Comparison of ENCODE assay signal across 26 cellular contexts in the genomic region with DNA sequence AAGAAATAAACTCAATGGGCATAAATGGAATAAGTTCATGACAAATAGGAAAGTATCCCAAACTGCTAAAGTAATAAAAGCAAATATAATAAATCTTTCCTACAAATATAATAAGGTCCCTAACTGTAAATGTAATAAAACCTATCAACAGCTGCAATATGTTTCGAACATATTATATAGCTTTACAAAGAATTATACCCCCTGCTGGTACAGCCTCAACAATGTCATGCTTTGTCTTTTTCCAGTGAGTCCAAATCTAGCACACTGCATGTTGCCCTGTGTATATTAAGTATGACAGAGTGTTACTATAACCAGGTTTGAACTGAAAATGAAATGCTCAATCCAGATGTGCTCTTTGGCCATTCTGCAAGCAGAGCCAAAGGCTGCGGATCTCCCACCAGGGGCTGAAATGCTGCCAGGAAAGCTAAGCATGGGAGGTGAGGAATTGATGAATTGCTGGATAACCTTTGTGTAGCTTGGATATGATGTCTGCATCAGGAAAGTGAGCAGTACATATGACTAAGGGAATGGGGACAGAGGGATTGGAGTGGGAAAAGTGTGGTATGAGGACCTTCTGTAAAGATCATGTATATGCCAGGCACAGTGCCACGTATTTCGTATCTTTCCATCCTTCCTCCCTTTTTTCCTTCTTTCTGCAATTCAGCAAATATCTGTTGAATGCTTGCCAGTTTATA.
DNase-seq lines count a peak whose midpoint lies in the region; ATAC-seq, FAIRE-seq and TF ChIP-seq lines count a peak whose summit lies in the region.
"Had no signal": no experiment of that assay in that cellular context is flagged by ENCODE, and none has a peak within 500 bp of the region (broad histone marks: within the 10 kb centered on the region; RNA-seq: fewer than 3 reads in every experiment).

No MANE protein-coding gene starts in this region.

- ATAC-seq in A549 (no peak), HG02623 (IDR thresholded peaks at IDR 0.05; ENCODE audit: unreplicated experiment) (no peak)
- ATAC-seq: Panc1 had no signal

- POLR2A ChIA-PET in A549 (lab: Yijun Ruan, JAX): no interaction called here

- no peaks in the 10 kb centered on the region for H3K36me3 Mint-ChIP-seq in chondrocyte (ENCODE audit: low read depth)
- no peaks in the 10 kb centered on the region for H3K36me3 Mint-ChIP-seq in neural crest cell (ENCODE audit: low read depth)
- H3K36me3 Mint-ChIP-seq: CD4-positive, alpha-beta memory T cell had no signal

- intact Hi-C loops in esophagus squamous epithelium (cut with DNase I): no loop called here

- no peak for TF ChIP-seq EP300 in A549 (IDR thresholded peaks at IDR 0.05)

- CTCF ChIA-PET in A549 (lab: Yijun Ruan, JAX): no interaction called here

- H3K27me3 Mint-ChIP-seq in chondrocyte (ENCODE audit: low read depth) (no peaks in the 10 kb centered on the region), neural crest cell (ENCODE audit: low read depth) (no peaks in the 10 kb centered on the region)
- H3K27me3 Mint-ChIP-seq: CD4-positive, alpha-beta memory T cell had no signal

- TF ChIP-seq CTCF in A549 (IDR thresholded peaks at IDR 0.05): no peak
- peak; percentile 25 for TF ChIP-seq CTCF in chondrocyte (IDR thresholded peaks at IDR 0.05)
- TF ChIP-seq CTCF in neural crest cell (conservative IDR thresholded peaks at IDR 0.05): peak; percentile 19
- no peak for TF ChIP-seq CTCF in esophagus squamous epithelium (IDR thresholded peaks at IDR 0.05)

- no peaks in the 10 kb centered on the region for H3K4me1 Mint-ChIP-seq in chondrocyte (ENCODE audit: low read depth)
- no peaks in the 10 kb centered on the region for H3K4me1 Mint-ChIP-seq in neural crest cell
- H3K4me1 Mint-ChIP-seq: CD4-positive, alpha-beta memory T cell had no signal

- DNase-seq in A549 (ENCODE audit: low read depth in 1 of 2, low spot score in 1 of 2): no peak
- DNase-seq in HT-29 (ENCODE audit: low spot score): peak; percentile 12
- no peak for DNase-seq in chondrocyte (ENCODE audit: low spot score)
- DNase-seq in neural crest cell (ENCODE audit: low read depth, low spot score): no peak
- DNase-seq in activated effector memory CD4-positive, alpha-beta T cell treated with Interleukin-2 at 50 U/mL for 16 hours: no peak
- DNase-seq in kidney glomerular epithelial cell (lab: John Stamatoyannopoulos, UW): no peak
- no peak for DNase-seq in esophagus squamous epithelium (lab: John Stamatoyannopoulos, UW)
- DNase-seq: 8988T; CD4-positive, alpha-beta memory T cell; COR-L47; DMS53; GDM1; HCEC 1CT; KG1; MM.1S; NCI-H2029 treated with DMSO at 0.1 percent for 48 hours; NCI-H2227 treated with DMSO at 0.1 percent for 48 hours; NCI-H526 treated with DMSO at 0.1 percent for 48 hours; SHP77 had no signal

- no peak for FAIRE-seq in A549 (lab: Jason Lieb, UNC)
- FAIRE-seq: GM12891, H1, HTR-8/SVneo had no signal

- peaks cover 7% of the 10 kb centered on the region for H3K9me3 Mint-ChIP-seq in chondrocyte (ENCODE audit: low read depth)
- peaks cover 7% of the 10 kb centered on the region for H3K9me3 Mint-ChIP-seq in neural crest cell

- 7% methylated on average over 4 of the region's 4 CpGs for WGBS in A549 (ENCODE audit: missing lambda C conversion rate)
- WGBS in esophagus squamous epithelium, 2 donors: 49 to 77% methylated on average over 4 of the region's 4 CpGs

- no peaks in the 10 kb centered on the region for H3K27me3 ChIP-seq in esophagus squamous epithelium
- H3K27me3 ChIP-seq: BLaER1 treated with 17β-estradiol and CSF1 and Interleukin-3, amounts not matched to agents 10 nM and 100 nM had no signal

- H3K4me1 ChIP-seq in A549 (no peaks in the 10 kb centered on the region), esophagus squamous epithelium (no peaks in the 10 kb centered on the region)

- no peaks in the 10 kb centered on the region for H3K9me3 ChIP-seq in A549
- no peaks in the 10 kb centered on the region for H3K9me3 ChIP-seq in esophagus squamous epithelium

- H3K4me3 ChIP-seq in A549 (no peak overlapping the region), esophagus squamous epithelium (no peak overlapping the region)
- H3K4me3 ChIP-seq: BLaER1 treated with 17β-estradiol and CSF1 and Interleukin-3, amounts not matched to agents 10 nM and 100 nM had no signal

- H3K4me2 ChIP-seq in A549: no peak overlapping the region
- H3K4me2 ChIP-seq: BLaER1 treated with 17β-estradiol and CSF1 and Interleukin-3, amounts not matched to agents 10 nM and 100 nM had no signal

- H3K27ac Mint-ChIP-seq in chondrocyte (ENCODE audit: unreplicated experiment) (no peak overlapping the region), neural crest cell (ENCODE audit: unreplicated experiment) (no peak overlapping the region)
- H3K27ac Mint-ChIP-seq: CD4-positive, alpha-beta memory T cell had no signal

- TF ChIP-seq POLR2A in A549 (IDR thresholded peaks at IDR 0.05; ENCODE audit: low read length) (no peak), esophagus squamous epithelium (IDR thresholded peaks at IDR 0.05) (no peak)

- no peak for TF ChIP-seq RAD21 in A549 (conservative IDR thresholded peaks at IDR 0.05 in 1 of 2, IDR thresholded peaks at IDR 0.05 in 1 of 2)

- H3K27ac ChIP-seq in A549: no peak overlapping the region
- H3K27ac ChIP-seq in esophagus squamous epithelium: no peak overlapping the region
- H3K27ac ChIP-seq: BLaER1 treated with 17β-estradiol and CSF1 and Interleukin-3, amounts not matched to agents 10 nM and 100 nM; RWPE1 had no signal

- H3K4me3 Mint-ChIP-seq in chondrocyte (ENCODE audit: unreplicated experiment): no peak overlapping the region
- no peak overlapping the region for H3K4me3 Mint-ChIP-seq in neural crest cell
- H3K4me3 Mint-ChIP-seq: CD4-positive, alpha-beta memory T cell had no signal

- no peaks in the 10 kb centered on the region for H3K36me3 ChIP-seq in esophagus squamous epithelium
- H3K36me3 ChIP-seq: BLaER1 treated with 17β-estradiol and CSF1 and Interleukin-3, amounts not matched to agents 10 nM and 100 nM had no signal

TF ChIP-seq in A549, 52 proteins besides CTCF, POLR2A, EP300 and RAD21:
- no peak for TF ChIP-seq FOSB (CRISPR knock-in tag; IDR thresholded peaks at IDR 0.05)
- peak; percentile 6 for TF ChIP-seq MAFK (IDR thresholded peaks at IDR 0.05; ENCODE audit: partially characterized antibody)

Comparison
In these comparisons a context has a peak if more than half of its experiments do, and no peak if none do; other contexts are left out.
1. CTCF ChIP-seq: peak in chondrocyte (single experiment) and neural crest cell (single experiment); none in A549 (single experiment) and esophagus squamous epithelium (0 of 6).